19 cellular contexts compared by ENCODE assay signal in genomic region chr18:77762632-77763031, GRCh38.
A peak's percentile ranks its signal among the peaks of the same experiment; 100 is the strongest.
DNase-seq lines count a peak whose midpoint lies in the region; ATAC-seq and TF ChIP-seq lines count a peak whose summit lies in the region.
"Had no signal": no experiment of that assay in that cellular context is flagged by ENCODE, and none has a peak within 500 bp of the region (broad histone marks: within the 10 kb centered on the region; RNA-seq: fewer than 3 reads in every experiment).

No MANE protein-coding gene starts in this region.

- H3K36me3 Mint-ChIP-seq in neural crest cell (ENCODE audit: low read depth) (no peaks in the 10 kb centered on the region), T-cell (no peaks in the 10 kb centered on the region)

- intact Hi-C loops in dorsolateral prefrontal cortex (cut with DNase I), result loop anchor here in 1 of 2 donors (10.0 kb wide), 1 partner anchor 1602 kb away; no protein-coding TSS in a partner anchor

- peak overlapping the region; percentile 98 for H3K27ac Mint-ChIP-seq in neural crest cell (ENCODE audit: unreplicated experiment)
- H3K27ac Mint-ChIP-seq in T-cell, result no peak overlapping the region
- H3K27ac Mint-ChIP-seq: T-helper 17 cell had no signal

- peak overlapping the region; percentile 92 for H3K4me3 Mint-ChIP-seq in neural crest cell
- no peak overlapping the region for H3K4me3 Mint-ChIP-seq in T-cell
- H3K4me3 Mint-ChIP-seq: T-helper 17 cell had no signal

- H3K9ac ChIP-seq in ES-I3 (ENCODE audit: low read depth, low read length) (peak overlapping the region; percentile 7; the same call in 1 of the 2 replicates), HUES64 (ENCODE audit: low read depth, low read length) (no peak overlapping the region)
- H3K9ac ChIP-seq: KMS-11, SK-N-SH had no signal

- no peak overlapping the region for H3K27ac ChIP-seq in HUES64 (ENCODE audit: low read depth, low read length)
- H3K27ac ChIP-seq in dorsolateral prefrontal cortex, result no peak overlapping the region
- H3K27ac ChIP-seq: HL-60, KMS-11, Peyer's patch had no signal

- no peaks in the 10 kb centered on the region for H3K27me3 Mint-ChIP-seq in neural crest cell (ENCODE audit: low read depth)
- peaks cover 13 to 29% of the 10 kb centered on the region in 2 donors for H3K27me3 Mint-ChIP-seq in T-cell

- H3K4me1 Mint-ChIP-seq in neural crest cell (peaks cover 39% of the 10 kb centered on the region), T-cell (peaks cover 0 to 3% (median 0%) of the 10 kb centered on the region in 3 donors)
- H3K4me1 Mint-ChIP-seq: T-helper 17 cell had no signal

- TF ChIP-seq CTCF in dorsolateral prefrontal cortex (IDR thresholded peaks at IDR 0.05 in 54 of 56, conservative IDR thresholded peaks at IDR 0.05 in 2 of 56; ENCODE audit: low read depth in 1 of 56, partially characterized antibody in 56 of 56) (no peak), neural crest cell (conservative IDR thresholded peaks at IDR 0.05) (no peak)

- ATAC-seq in T-cell (replicated peaks in 1 of 4), result no peak
- ATAC-seq: T-helper 17 cell had no signal

- H3K4me1 ChIP-seq in ES-I3 (ENCODE audit: insufficient read depth, low read length) (peaks cover 14% of the 10 kb centered on the region), HUES64 (ENCODE audit: insufficient read depth, low read length) (peaks cover 31% of the 10 kb centered on the region)
- H3K4me1 ChIP-seq: BE2C, Peyer's patch had no signal

- H3K4me3 ChIP-seq in HUES64 (ENCODE audit: low read length) (peak overlapping the region; percentile 32; the same call in 1 of the 2 replicates), dorsolateral prefrontal cortex (peak overlapping the region in 34 of 59 donors; percentile 1 to 47 (median 22))
- H3K4me3 ChIP-seq: Peyer's patch had no signal

- H3K9me3 ChIP-seq in ES-I3 (ENCODE audit: control insufficient read depth, insufficient read depth, low read length) (no peaks in the 10 kb centered on the region), HUES64 (ENCODE audit: insufficient read depth, low read depth, low read length) (peaks cover 3% of the 10 kb centered on the region; the same call in 1 of the 2 replicates)
- H3K9me3 ChIP-seq: BE2C, Peyer's patch, SK-N-SH had no signal

- DNase-seq in dorsolateral prefrontal cortex (no peak), neural crest cell (ENCODE audit: low read depth, low spot score) (peak; percentile 32), T-cell (no peak), D341Med (ENCODE audit: low spot score) (no peak), NOMO-1 (lab: John Stamatoyannopoulos, UW; ENCODE audit: unreplicated experiment in 2 of 2) (no peak)
- DNase-seq: BE2C, DMS 273 treated with DMSO at 0.1 percent for 48 hours, NCI-H1105 treated with DMSO at 0.1 percent for 48 hours, NCI-H2029, NCI-H226, NCI-H526 treated with DMSO at 0.1 percent for 48 hours, Peyer's patch, Right ventricle myocardium superior, SK-N-SH, T-helper 17 cell had no signal

- H3K27me3 ChIP-seq in HUES64 (ENCODE audit: insufficient read depth, low read length), result no peaks in the 10 kb centered on the region
- peaks cover 0 to 17% (median 0%) of the 10 kb centered on the region in 45 donors for H3K27me3 ChIP-seq in dorsolateral prefrontal cortex
- H3K27me3 ChIP-seq: Peyer's patch had no signal

- POLR2A ChIA-PET in T-cell (lab: Charles Lee), result no interaction called here

- 3% methylated on average over 5 of the region's 6 CpGs for WGBS in HUES64

- H3K9me3 Mint-ChIP-seq in neural crest cell (peaks cover 4% of the 10 kb centered on the region), T-cell (peaks cover 0 to 8% (median 0%) of the 10 kb centered on the region in 3 donors)

- H3K36me3 ChIP-seq in ES-I3 (ENCODE audit: insufficient read depth, low read length) (no peaks in the 10 kb centered on the region), HUES64 (ENCODE audit: insufficient read depth, low read length) (no peaks in the 10 kb centered on the region)
- H3K36me3 ChIP-seq: BE2C, Peyer's patch had no signal

- CTCF ChIA-PET in T-cell (lab: Charles Lee), result no interaction called here
